Comparison of ENCODE assay signal across 16 cellular contexts in the genomic region with DNA sequence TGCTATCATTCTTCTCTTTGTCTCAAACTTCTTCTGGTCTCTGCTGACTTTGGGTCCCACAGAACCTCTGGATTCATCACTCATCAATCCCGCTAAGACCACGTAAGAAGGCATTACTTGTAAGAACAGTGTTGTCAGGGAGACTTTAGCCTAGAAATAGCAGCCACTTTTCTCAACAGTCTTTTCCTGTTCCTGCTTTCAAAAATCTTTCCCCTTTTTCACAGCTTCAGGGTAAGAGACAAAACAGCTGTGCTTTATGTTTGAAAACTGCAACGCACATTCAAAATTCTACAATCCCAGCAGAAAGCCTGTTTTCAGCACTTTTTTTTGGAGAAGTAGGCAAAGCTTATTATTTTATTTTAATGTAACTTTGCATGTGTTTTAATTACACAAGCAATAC.
"Had no signal": no experiment of that assay in that cellular context is flagged by ENCODE, and none has a peak within 500 bp of the region (broad histone marks: within the 10 kb centered on the region; RNA-seq: fewer than 3 reads in every experiment).

No MANE protein-coding gene starts in this region.

- H3K27ac ChIP-seq: breast epithelium, lower lobe of right lung had no signal

- H3K9me3 ChIP-seq: breast epithelium, lower lobe of right lung, tibial nerve had no signal

- ATAC-seq: activated T-cell treated with anti-CD3 and anti-CD28 coated beads, Interleukin-2, amount 50 U/mL, for 72 hours; lower lobe of right lung; stimulated activated naive CD8-positive, alpha-beta T cell treated with anti-CD3 and anti-CD28 coated beads, Interleukin-15, Interleukin-2, amounts not matched to agents 100 U/mL and 50 U/mL, for 24 hours had no signal

- DNase-seq: activated CD4-positive, alpha-beta T cell treated with anti-CD3 and anti-CD28 coated beads, Interleukin-2, amount 50 U/mL, for 4 hours; activated effector memory CD4-positive, alpha-beta T cell treated with anti-CD3 and anti-CD28 coated beads, Interleukin-2, amount 50 U/mL, for 16 hours; activated T-cell treated with anti-CD3 and anti-CD28 coated beads, Interleukin-2, amount 50 U/mL, for 72 hours; cerebellar nuclear complex; cortex of kidney; effector CD4-positive, alpha-beta T cell; head of caudate nucleus; immature natural killer cell; kidney glomerular epithelial cell; lower lobe of right lung; retina; stimulated activated naive CD8-positive, alpha-beta T cell treated with anti-CD3 and anti-CD28 coated beads, Interleukin-15, Interleukin-2, amounts not matched to agents 100 U/mL and 50 U/mL, for 24 hours; substantia nigra had no signal

- H3K27me3 ChIP-seq: breast epithelium, tibial nerve had no signal

- H3K4me1 ChIP-seq: breast epithelium, tibial nerve had no signal

- H3K4me3 ChIP-seq: breast epithelium, lower lobe of right lung, skin epidermis, tibial nerve had no signal

- H3K36me3 ChIP-seq: breast epithelium, lower lobe of right lung, tibial nerve had no signal
